9 cellular contexts compared by ENCODE assay signal in the genomic region with DNA sequence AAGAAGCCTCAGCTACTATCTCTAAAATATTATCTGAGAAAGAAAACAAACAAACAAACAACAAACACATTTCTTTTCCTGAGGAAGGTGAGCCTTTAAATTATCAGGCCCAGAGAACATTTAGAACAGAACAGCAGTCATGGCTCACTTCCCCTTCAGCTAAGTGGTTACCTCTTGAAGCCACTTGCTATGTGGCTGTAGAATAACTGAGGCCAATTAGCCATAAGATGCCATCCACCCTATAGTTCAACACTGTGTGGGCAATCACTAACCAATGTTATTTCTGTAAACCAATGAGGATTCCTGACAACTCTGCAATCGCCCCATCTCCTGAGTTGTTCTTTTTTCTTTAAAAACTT. TPM values are rescaled to one million over a fixed set of nuclear protein-coding genes. Genes with fewer than 3 reads are reported as not detected.
DNase-seq lines count a peak whose midpoint lies in the region; ATAC-seq, FAIRE-seq and TF ChIP-seq lines count a peak whose summit lies in the region.
"Had no signal": no experiment of that assay in that cellular context is flagged by ENCODE, and none has a peak within 500 bp of the region (broad histone marks: within the 10 kb centered on the region; RNA-seq: fewer than 3 reads in every experiment).

No MANE protein-coding gene starts in this region.

- peaks cover 11 to 37% of the 10 kb centered on the region in 2 donors for H3K4me1 ChIP-seq in ascending aorta
- H3K4me1 ChIP-seq in trophoblast cell (ENCODE audit: control insufficient read depth in 1 of 2, insufficient read depth in 2 of 2, low read length in 2 of 2), result peaks cover 25 to 27% of the 10 kb centered on the region in 2 experiments

- intact Hi-C loops in ascending aorta (cut with DNase I), result loop anchor here (5.0 to 10.0 kb wide), 3 partner anchors 301 to 513 kb away; no protein-coding TSS in a partner anchor

- peak overlapping the region; percentile 98 for H4K91ac ChIP-seq in trophoblast cell (ENCODE audit: low read depth, low read length)

- H3K23ac ChIP-seq in trophoblast cell (ENCODE audit: low read length), result no peak overlapping the region

- peak overlapping the region; percentile 96 for H2BK5ac ChIP-seq in trophoblast cell (ENCODE audit: low read depth, low read length, poor library complexity)

- no peak overlapping the region for H2AFZ ChIP-seq in trophoblast cell (ENCODE audit: insufficient read depth, low read length, poor library complexity)

- peak overlapping the region; percentile 7 for H2AK5ac ChIP-seq in trophoblast cell (ENCODE audit: low read length)

- TF ChIP-seq CTCF in ascending aorta (IDR thresholded peaks at IDR 0.05), result no peak

- H3K4me2 ChIP-seq in trophoblast cell (ENCODE audit: low read length), result peak overlapping the region; percentile 23

- H3K36me3 ChIP-seq in ascending aorta, result no peaks in the 10 kb centered on the region
- H3K36me3 ChIP-seq in trophoblast cell (ENCODE audit: control insufficient read depth in 1 of 2, insufficient read depth in 2 of 2, low read length in 2 of 2), result no peaks in the 10 kb centered on the region

- H2BK12ac ChIP-seq in trophoblast cell (ENCODE audit: low read length), result peak overlapping the region; percentile 100

- no CpG with 5 or more reads among the region's 1 CpG for WGBS in trophoblast cell (ENCODE audit: extremely low coverage, insufficient coverage, insufficient read length)

- peak; percentile 6 for ATAC-seq in GM18517 (IDR thresholded peaks at IDR 0.05; ENCODE audit: unreplicated experiment)

- no peak overlapping the region for H3K14ac ChIP-seq in trophoblast cell (ENCODE audit: low read length)

- peaks cover 50% of the 10 kb centered on the region for H3K79me1 ChIP-seq in trophoblast cell (ENCODE audit: low read length)

- no peak overlapping the region for H4K12ac ChIP-seq in trophoblast cell (ENCODE audit: low read depth, low read length)

- no peak for FAIRE-seq in H54 (lab: Jason Lieb, UNC)

- H3K27ac ChIP-seq in ascending aorta (peak overlapping the region; percentile 84 to 88), trophoblast cell (ENCODE audit: low read depth, low read length) (peak overlapping the region; percentile 98)

- DNase-seq in KG1 (lab: John Stamatoyannopoulos, UW) (peak; percentile 63), ascending aorta (ENCODE audit: low spot score in 2 of 2) (no peak), trophoblast cell (no peak), NCI-H2081 treated with DMSO at 0.1 percent for 48 hours (lab: John Stamatoyannopoulos, UW) (no peak), DMS153 treated with DMSO at 0.1 percent for 48 hours (lab: John Stamatoyannopoulos, UW; ENCODE audit: unreplicated experiment) (no peak), H54 (ENCODE audit: insufficient read length, low spot score) (no peak), HK-2 (ENCODE audit: unreplicated experiment) (no peak)

- peaks cover 13% of the 10 kb centered on the region for H3K79me2 ChIP-seq in trophoblast cell (ENCODE audit: control insufficient read depth, insufficient read depth, low read length, poor library complexity)

- H3K4me3 ChIP-seq in ascending aorta (no peak overlapping the region), trophoblast cell (ENCODE audit: low read depth, low read length) (no peak overlapping the region)

- no peaks in the 10 kb centered on the region for H3K27me3 ChIP-seq in ascending aorta
- H3K27me3 ChIP-seq in trophoblast cell (ENCODE audit: insufficient read depth, low read length), result no peaks in the 10 kb centered on the region

- no peak overlapping the region for H3K9ac ChIP-seq in trophoblast cell (ENCODE audit: low read length)

- H3K18ac ChIP-seq in trophoblast cell (ENCODE audit: low read length), result no peak overlapping the region

- no peak overlapping the region for H4K8ac ChIP-seq in trophoblast cell (ENCODE audit: low read depth, low read length)

- H3K4ac ChIP-seq in trophoblast cell (ENCODE audit: low read depth, low read length), result no peak overlapping the region

- no peaks in the 10 kb centered on the region for H3K9me3 ChIP-seq in ascending aorta
- H3K9me3 ChIP-seq in trophoblast cell (ENCODE audit: insufficient read depth, low read depth, low read length), result no peaks in the 10 kb centered on the region

- H2BK120ac ChIP-seq in trophoblast cell (ENCODE audit: insufficient read depth, low read length, poor library complexity), result peak overlapping the region; percentile 99

- TF ChIP-seq POLR2A in H54 (IDR thresholded peaks at IDR 0.05; ENCODE audit: low read depth, low read length), result no peak

RNA-seq across cellular contexts. Expression of a gene that starts 3.7 kb away (rescaled TPM):
- 21.1 TPM for total RNA-seq in ascending aorta
- polyA plus RNA-seq in trophoblast cell (2013), result 106 and 107 TPM in 2 replicates

RNA-seq across cellular contexts. Expression of a gene that starts 50.1 kb away (rescaled TPM):
- total RNA-seq in ascending aorta, result not detected
- 0.22 and 0.25 TPM in 2 replicates for polyA plus RNA-seq in trophoblast cell (2013)
- total RNA-seq: epithelial cell of proximal tubule had no signal

RNA-seq across cellular contexts. Expression of a gene that starts 56.5 kb away (rescaled TPM):
- not detected for total RNA-seq in ascending aorta
- polyA plus RNA-seq in trophoblast cell (2013), result 4.0 and 4.8 TPM in 2 replicates
- total RNA-seq: epithelial cell of proximal tubule had no signal
